Comparison of ENCODE assay signal across 8 cellular contexts in genomic region chr3:129824926-129825541, GRCh38.
DNase-seq lines count a peak whose midpoint lies in the region; ATAC-seq and TF ChIP-seq lines count a peak whose summit lies in the region.

No MANE protein-coding gene starts in this region.

- no peak overlapping the region for H3K4me3 ChIP-seq in fibroblast of the aortic adventitia (ENCODE audit: low read depth, low read length)
- no peak overlapping the region for H3K4me3 ChIP-seq in ovary

- H3K27me3 ChIP-seq in ovary = no peaks in the 10 kb centered on the region

- DNase-seq in ELF-1 (ENCODE audit: low read depth, low spot score) = peak; percentile 42
- peak; percentile 90 for DNase-seq in NCI-H82 (lab: John Stamatoyannopoulos, UW)
- DNase-seq in activated CD8-positive, alpha-beta T cell treated with anti-CD3 and anti-CD28 coated beads for 36 hours = peak; percentile 52
- peak; percentile 66 for DNase-seq in fibroblast of the aortic adventitia (ENCODE audit: low read depth)
- peak in 1 of 5 donors; percentile 33 for DNase-seq in ovary
- no peak for DNase-seq in UCSD-AML1 (lab: John Stamatoyannopoulos, UW; ENCODE audit: unreplicated experiment)

- no peaks in the 10 kb centered on the region for H3K36me3 ChIP-seq in ovary

- peaks cover 1% of the 10 kb centered on the region for H3K4me1 ChIP-seq in ovary (ENCODE audit: insufficient read depth)

- no peaks in the 10 kb centered on the region for H3K27me3 Mint-ChIP-seq in activated CD8-positive, alpha-beta T cell treated with anti-CD3 and anti-CD28 coated beads for 36 hours

- no peak for TF ChIP-seq EP300 in ovary (IDR thresholded peaks at IDR 0.05)

- H3K36me3 Mint-ChIP-seq in activated CD8-positive, alpha-beta T cell treated with anti-CD3 and anti-CD28 coated beads for 36 hours (ENCODE audit: low read depth) = peaks cover 2% of the 10 kb centered on the region

- POLR2A ChIA-PET in activated CD8-positive, alpha-beta T cell treated with anti-CD3 and anti-CD28 coated beads for 36 hours (lab: Charles Lee) = interaction anchor here (0.7 kb wide), 1 partner anchor 303 kb away, joined by 3 read pairs; no protein-coding TSS in a partner anchor

- peak; percentile 50 for ATAC-seq in HG03045 (IDR thresholded peaks at IDR 0.05; ENCODE audit: unreplicated experiment)
- peak; percentile 58 for ATAC-seq in activated CD8-positive, alpha-beta T cell treated with anti-CD3 and anti-CD28 coated beads for 36 hours
- ATAC-seq in HG02588 (IDR thresholded peaks at IDR 0.05; ENCODE audit: unreplicated experiment) = no peak

- CTCF ChIA-PET in activated CD8-positive, alpha-beta T cell treated with anti-CD3 and anti-CD28 coated beads for 36 hours (lab: Charles Lee) = interaction anchor here (0.6 to 5.8 kb wide), 33 partner anchors 8 to 343 kb away, joined by 3 to 46 read pairs (median 3); no protein-coding TSS in a partner anchor

- H3K27ac ChIP-seq in ovary = no peak overlapping the region

- TF ChIP-seq CTCF in activated CD8-positive, alpha-beta T cell treated with anti-CD3 and anti-CD28 coated beads for 36 hours (IDR thresholded peaks at IDR 0.05) = peak; percentile 82
- TF ChIP-seq CTCF in fibroblast of the aortic adventitia (IDR thresholded peaks at IDR 0.05; ENCODE audit: insufficient read depth, low read length) (peak; percentile 58), ovary (IDR thresholded peaks at IDR 0.05) (peak; percentile 26 to 68 (median 59))

- intact Hi-C loops in activated CD8-positive, alpha-beta T cell treated with anti-CD3 and anti-CD28 coated beads for 36 hours (cut with micrococcal nuclease) = loop anchor here (5.0 kb wide), 3 partner anchors 107 to 198 kb away; no protein-coding TSS in a partner anchor
- intact Hi-C loops in ovary (cut with DNase I) = loop anchor here (5.0 to 10.0 kb wide), 6 partner anchors 170 to 340 kb away; no protein-coding TSS in a partner anchor

- no peaks in the 10 kb centered on the region for H3K9me3 ChIP-seq in ovary

- H3K4me1 Mint-ChIP-seq in activated CD8-positive, alpha-beta T cell treated with anti-CD3 and anti-CD28 coated beads for 36 hours (ENCODE audit: low read depth) = peaks cover 15% of the 10 kb centered on the region

- H3K4me3 Mint-ChIP-seq in activated CD8-positive, alpha-beta T cell treated with anti-CD3 and anti-CD28 coated beads for 36 hours = no peak overlapping the region

- H3K27ac Mint-ChIP-seq in activated CD8-positive, alpha-beta T cell treated with anti-CD3 and anti-CD28 coated beads for 36 hours = no peak overlapping the region

- 55 to 59% (median 57%) methylated on average over 3 of the region's 3 CpGs for WGBS in ovary, 3 donors

- TF ChIP-seq POLR2A in ovary (IDR thresholded peaks at IDR 0.05) = no peak

- H3K9me3 Mint-ChIP-seq in activated CD8-positive, alpha-beta T cell treated with anti-CD3 and anti-CD28 coated beads for 36 hours = no peaks in the 10 kb centered on the region
